20 cellular contexts compared by ENCODE assay signal in the genomic region with DNA sequence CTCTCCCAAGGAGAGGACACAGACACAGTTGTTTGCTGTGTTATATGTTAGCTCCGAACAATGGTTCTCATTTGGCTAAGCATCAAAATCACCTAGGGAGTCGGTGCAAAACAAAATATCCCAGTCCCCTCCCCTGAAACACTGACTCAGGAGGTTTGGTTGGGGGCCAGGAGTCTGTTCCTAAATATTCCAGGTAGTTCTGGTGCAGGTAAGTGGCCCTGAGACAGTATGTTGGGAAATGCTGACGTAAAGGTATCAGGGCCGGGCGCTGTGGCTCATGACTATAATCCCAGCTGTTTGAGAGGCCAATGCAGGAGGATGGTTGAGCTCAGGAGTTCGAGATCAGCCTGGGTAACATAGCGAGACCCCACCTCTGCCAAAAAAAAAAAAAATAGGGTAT. TPM values are rescaled to one million over a fixed set of nuclear protein-coding genes. Genes with fewer than 3 reads are reported as not detected.
"Had no signal": no experiment of that assay in that cellular context is flagged by ENCODE, and none has a peak within 500 bp of the region (broad histone marks: within the 10 kb centered on the region; RNA-seq: fewer than 3 reads in every experiment).

No MANE protein-coding gene starts in this region.

- H3K27me3 ChIP-seq: adrenal gland, cardiac muscle cell had no signal

- H3K27ac Mint-ChIP-seq: dendritic cell treated with granulocyte-macrophage colony-stimulating factor and Interleukin-4, amounts not matched to agents 40 ng/mL and 50 ng/mL, for 4 days; stimulated activated naive B cell treated with anti-CD40 and anti-IgM and Interleukin-4, amounts not matched to agents 10 μg/mL and 1 μg/mL and 100 μg/mL, for 72 hours; T-helper 17 cell had no signal

- H3K36me3 ChIP-seq: adrenal gland, cardiac muscle cell had no signal

- H3K9me3 ChIP-seq: adrenal gland had no signal

- H3K27me3 Mint-ChIP-seq: T-helper 17 cell had no signal

- H3K4me3 Mint-ChIP-seq: dendritic cell treated with granulocyte-macrophage colony-stimulating factor and Interleukin-4, amounts not matched to agents 40 ng/mL and 50 ng/mL, for 4 days had no signal

- FAIRE-seq: endothelial cell of umbilical vein, frontal cortex had no signal

- H3K9me3 Mint-ChIP-seq: activated T-cell treated with anti-CD3 and anti-CD28 coated beads, Interleukin-2, amount 50 U/mL, for 72 hours; dendritic cell treated with granulocyte-macrophage colony-stimulating factor and Interleukin-4, amounts not matched to agents 40 ng/mL and 50 ng/mL, for 4 days; stimulated activated naive B cell treated with anti-CD40 and anti-IgM and Interleukin-4, amounts not matched to agents 10 μg/mL and 1 μg/mL and 100 μg/mL, for 72 hours had no signal

- H3K4me3 ChIP-seq: adrenal gland, cardiac muscle cell had no signal

- DNase-seq: activated CD4-positive, alpha-beta T cell treated with anti-CD3 and anti-CD28 coated beads, Interleukin-2, amount 50 U/mL, for 4 hours; activated CD4-positive, CD25-positive, alpha-beta regulatory T cell treated with anti-CD3 and anti-CD28 coated beads, Interleukin-2, amount 50 U/mL, for 72 hours; activated effector memory CD4-positive, alpha-beta T cell treated with anti-CD3 and anti-CD28 coated beads, Interleukin-2, amount 50 U/mL, for 16 hours; activated naive CD4-positive, alpha-beta T cell treated with anti-CD3 and anti-CD28 coated beads, Interleukin-2, amount 50 U/mL, for 16 hours; activated T-cell treated with anti-CD3 and anti-CD28 coated beads, Interleukin-2, amount 50 U/mL, for 72 hours; effector memory CD4-positive, alpha-beta T cell; head of caudate nucleus; left ventricle myocardium superior; mesenchymal stem cell; naive thymus-derived CD4-positive, alpha-beta T cell; stimulated activated naive B cell treated with anti-CD40 and anti-IgM and Interleukin-4, amounts not matched to agents 10 μg/mL and 1 μg/mL and 100 μg/mL, for 72 hours; T-helper 17 cell had no signal

- H3K27ac ChIP-seq: adrenal gland, cardiac muscle cell, VCaP had no signal

- ATAC-seq: activated T-cell treated with anti-CD3 and anti-CD28 coated beads, Interleukin-2, amount 50 U/mL, for 72 hours; left ventricle myocardium superior; naive thymus-derived CD4-positive, alpha-beta T cell; stimulated activated naive B cell treated with anti-CD40 and anti-IgM and Interleukin-4, amounts not matched to agents 10 μg/mL and 1 μg/mL and 100 μg/mL, for 72 hours; T-helper 17 cell had no signal

RNA-seq across cellular contexts. Expression of gene LRRC8E, which starts 13.0 kb away (rescaled TPM):
- total RNA-seq: activated CD8-positive, alpha-beta memory T cell treated with anti-CD3 and anti-CD28 coated beads for 36 hours; activated T-cell treated with anti-CD3 and anti-CD28 coated beads, Interleukin-2, amount 50 U/mL, for 72 hours; frontal cortex; T-helper 17 cell had no signal
- polyA plus RNA-seq: cardiac muscle cell had no signal

RNA-seq across cellular contexts. Expression of gene TGFBR3L, which starts 13.3 kb away (rescaled TPM):
- total RNA-seq: endothelial cell of umbilical vein, frontal cortex, urinary bladder had no signal
- polyA plus RNA-seq: naive thymus-derived CD4-positive, alpha-beta T cell had no signal

RNA-seq across cellular contexts. Expression of gene CTXN1, which starts 24.6 kb away (rescaled TPM):
- total RNA-seq: T-helper 17 cell had no signal
- polyA plus RNA-seq: naive thymus-derived CD4-positive, alpha-beta T cell had no signal
